Comparison of ENCODE assay signal across 8 cellular contexts in the genomic region with DNA sequence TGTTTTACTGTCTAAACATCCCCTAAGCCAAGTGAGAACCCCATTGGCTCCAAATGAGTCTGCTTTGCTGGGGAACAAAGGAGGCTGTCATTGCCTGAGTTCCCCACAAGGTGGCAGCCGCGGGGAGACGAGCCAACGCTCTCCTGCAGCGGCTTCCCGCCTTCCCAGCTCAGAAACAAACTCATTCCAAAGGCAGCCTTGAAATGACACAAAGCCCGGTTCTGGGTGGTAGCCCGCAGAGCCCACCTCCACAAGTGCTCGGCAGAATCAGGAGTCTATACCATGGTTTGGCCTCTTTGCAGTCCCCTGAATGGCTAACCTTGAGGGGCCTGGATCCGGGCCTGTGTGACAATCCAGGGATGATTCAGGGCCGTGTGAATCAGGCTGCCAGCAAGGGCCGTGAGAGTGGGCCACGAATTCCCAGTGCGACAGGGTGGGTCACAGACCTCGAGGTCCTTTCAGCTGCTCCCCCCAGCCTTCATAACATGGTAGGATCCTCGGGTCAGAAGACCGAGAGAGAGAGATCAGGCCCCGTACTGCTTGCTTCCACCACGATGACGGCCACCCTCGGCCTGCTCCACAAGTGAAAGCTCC.
A peak's percentile ranks its signal among the peaks of the same experiment; 100 is the strongest.
DNase-seq lines count a peak whose midpoint lies in the region; ATAC-seq, FAIRE-seq and TF ChIP-seq lines count a peak whose summit lies in the region.

No MANE protein-coding gene starts in this region.

- DNase-seq in AG08395 (ENCODE audit: low spot score) (peak; percentile 81), HTR-8/SVneo (ENCODE audit: insufficient read length, low spot score) (peak; percentile 78), RCC 7860 (ENCODE audit: low spot score) (peak; percentile 43), frontal cortex (ENCODE audit: low spot score in 2 of 2) (peak; percentile 65 to 82), superior temporal gyrus (ENCODE audit: extremely low spot score) (peak; percentile 92)
- peak; percentile 39 for DNase-seq in activated effector memory CD4-positive, alpha-beta T cell treated with Interleukin-2 at 50 U/mL for 16 hours

- no peaks in the 10 kb centered on the region for H3K27me3 ChIP-seq in neutrophil

- H3K4me1 ChIP-seq in neutrophil (ENCODE audit: control insufficient read depth in 1 of 2, insufficient read depth in 1 of 2, low read depth in 1 of 2, low read length in 1 of 2) = peaks cover 0 to 7% of the 10 kb centered on the region in 2 experiments

- FAIRE-seq in HTR-8/SVneo (lab: Jason Lieb, UNC) (no peak), RCC 7860 (lab: Jason Lieb, UNC) (peak; percentile 69), frontal cortex (lab: Jason Lieb, UNC) (no peak)

- no peak overlapping the region for H3K4me3 ChIP-seq in neutrophil (ENCODE audit: low read depth in 1 of 2, low read length in 1 of 2)

- peak; percentile 91 for TF ChIP-seq CTCF in neutrophil (IDR thresholded peaks at IDR 0.05)

- H3K27ac ChIP-seq in neutrophil = no peak overlapping the region

- ATAC-seq in GM18907 (IDR thresholded peaks at IDR 0.05; ENCODE audit: unreplicated experiment) = peak; percentile 67

- no peaks in the 10 kb centered on the region for H3K36me3 ChIP-seq in neutrophil

- H3K9me3 ChIP-seq in neutrophil = no peaks in the 10 kb centered on the region

Comparison
In these comparisons a context has a peak if more than half of its experiments do, and no peak if none do; other contexts are left out.
1. DNase-seq: peak in every context shown above with its lines; median percentile 92 in superior temporal gyrus; 81 in AG08395; 78 in HTR-8/SVneo; 74 in frontal cortex; 43 in RCC 7860; 39 in activated effector memory CD4-positive, alpha-beta T cell treated with Interleukin-2 at 50 U/mL for 16 hours.